ENCODE assay signal across 19 cellular contexts in genomic region chr1:5503556-5504363, GRCh38.
"Had no signal": no experiment of that assay in that cellular context is flagged by ENCODE, and none has a peak within 500 bp of the region (broad histone marks: within the 10 kb centered on the region; RNA-seq: fewer than 3 reads in every experiment).

No MANE protein-coding gene starts in this region.

- H3K4me3 ChIP-seq: lower lobe of right lung, transverse colon, vagina had no signal

- DNase-seq: activated CD4-positive, alpha-beta memory T cell treated with anti-CD3 and anti-CD28 coated beads, Interleukin-2, amount 10 ng/mL, durations not matched to agents 7 days and 5 days; activated CD4-positive, alpha-beta T cell treated with anti-CD3 and anti-CD28 coated beads for 4 hours; activated CD8-positive, alpha-beta memory T cell treated with anti-CD3 and anti-CD28 coated beads, Interleukin-2, amount 10 ng/mL, durations not matched to agents 7 days and 5 days; activated naive CD4-positive, alpha-beta T cell treated with anti-CD3 and anti-CD28 coated beads, Interleukin-2, amount 50 U/mL, for 16 hours; endodermal cell; foreskin fibroblast; lower lobe of right lung; natural killer cell; retina; stimulated activated CD4-positive, alpha-beta T cell treated with anti-CD3 and anti-CD28 coated beads, Interleukin-12 subunit alpha, Interleukin-12 subunit beta, amount 100 ng/mL, for 4 hours; stimulated activated CD4-positive, alpha-beta T cell treated with anti-CD3 and anti-CD28 coated beads, Interleukin-1b, Interleukin-23, amount 100 ng/mL, for 48 hours; stimulated activated CD8-positive, alpha-beta memory T cell treated with anti-CD3 and anti-CD28 coated beads, Interleukin-4, amount 100 ng/mL, for 48 hours; stimulated activated naive CD4-positive, alpha-beta T cell treated with Interleukin-2 at 50 U/mL for 16 hours; transverse colon had no signal

- H3K27ac Mint-ChIP-seq: activated CD4-positive, alpha-beta memory T cell treated with anti-CD3 and anti-CD28 coated beads, Interleukin-2, amount 10 ng/mL, durations not matched to agents 7 days and 5 days; activated CD8-positive, alpha-beta memory T cell treated with anti-CD3 and anti-CD28 coated beads, Interleukin-2, amount 10 ng/mL, durations not matched to agents 7 days and 5 days; activated T-helper 2 cell treated with anti-CD3 and anti-CD28 coated beads, Interferon-gamma antibody, Interleukin-2, Interleukin-4, amounts not matched to agents 10 μg/mL and 5 μg/mL and 100 μg/mL, durations not matched to agents 14 hours and 24 hours and 36 hours; endodermal cell; natural killer cell; T-helper 2 cell treated with Interferon-gamma antibody and Interleukin-4, amounts not matched to agents 5 μg/mL and 100 μg/mL, for 36 hours; WTC11 had no signal

- H3K4me3 Mint-ChIP-seq: activated CD4-positive, alpha-beta memory T cell treated with anti-CD3 and anti-CD28 coated beads, Interleukin-2, amount 10 ng/mL, durations not matched to agents 7 days and 5 days; activated CD8-positive, alpha-beta memory T cell treated with anti-CD3 and anti-CD28 coated beads, Interleukin-2, amount 10 ng/mL, durations not matched to agents 7 days and 5 days; endodermal cell; natural killer cell; T-helper 2 cell treated with Interferon-gamma antibody and Interleukin-4, amounts not matched to agents 5 μg/mL and 100 μg/mL, for 36 hours; WTC11 had no signal

- H3K27me3 ChIP-seq: transverse colon, vagina had no signal

- H3K36me3 ChIP-seq: lower lobe of right lung, transverse colon, vagina had no signal

- H3K27ac ChIP-seq: epithelial cell of prostate, lower lobe of right lung, transverse colon, vagina had no signal

- H3K4me1 ChIP-seq: lower lobe of right lung, transverse colon had no signal

- H3K9me3 ChIP-seq: lower lobe of right lung, transverse colon, vagina had no signal

- H3K4me1 Mint-ChIP-seq: activated CD4-positive, alpha-beta memory T cell treated with anti-CD3 and anti-CD28 coated beads, Interleukin-2, amount 10 ng/mL, durations not matched to agents 7 days and 5 days; activated CD8-positive, alpha-beta memory T cell treated with anti-CD3 and anti-CD28 coated beads, Interleukin-2, amount 10 ng/mL, durations not matched to agents 7 days and 5 days; natural killer cell; WTC11 had no signal

- H3K27me3 Mint-ChIP-seq: activated CD4-positive, alpha-beta memory T cell treated with anti-CD3 and anti-CD28 coated beads, Interleukin-2, amount 10 ng/mL, durations not matched to agents 7 days and 5 days; activated CD8-positive, alpha-beta memory T cell treated with anti-CD3 and anti-CD28 coated beads, Interleukin-2, amount 10 ng/mL, durations not matched to agents 7 days and 5 days had no signal

- H3K36me3 Mint-ChIP-seq: activated CD8-positive, alpha-beta memory T cell treated with anti-CD3 and anti-CD28 coated beads, Interleukin-2, amount 10 ng/mL, durations not matched to agents 7 days and 5 days; natural killer cell had no signal

- ATAC-seq: activated CD8-positive, alpha-beta memory T cell treated with anti-CD3 and anti-CD28 coated beads, Interleukin-2, amount 10 ng/mL, durations not matched to agents 7 days and 5 days; lower lobe of right lung; natural killer cell; WTC11 had no signal

- H3K9me3 Mint-ChIP-seq: activated CD4-positive, alpha-beta memory T cell treated with anti-CD3 and anti-CD28 coated beads, Interleukin-2, amount 10 ng/mL, durations not matched to agents 7 days and 5 days; activated T-helper 2 cell treated with anti-CD3 and anti-CD28 coated beads, Interferon-gamma antibody, Interleukin-2, Interleukin-4, amounts not matched to agents 10 μg/mL and 5 μg/mL and 100 μg/mL, durations not matched to agents 14 hours and 24 hours and 36 hours; endodermal cell; natural killer cell; T-helper 2 cell treated with Interferon-gamma antibody and Interleukin-4, amounts not matched to agents 5 μg/mL and 100 μg/mL, for 36 hours had no signal
